ENCODE assay signal across 28 cellular contexts in the genomic region with DNA sequence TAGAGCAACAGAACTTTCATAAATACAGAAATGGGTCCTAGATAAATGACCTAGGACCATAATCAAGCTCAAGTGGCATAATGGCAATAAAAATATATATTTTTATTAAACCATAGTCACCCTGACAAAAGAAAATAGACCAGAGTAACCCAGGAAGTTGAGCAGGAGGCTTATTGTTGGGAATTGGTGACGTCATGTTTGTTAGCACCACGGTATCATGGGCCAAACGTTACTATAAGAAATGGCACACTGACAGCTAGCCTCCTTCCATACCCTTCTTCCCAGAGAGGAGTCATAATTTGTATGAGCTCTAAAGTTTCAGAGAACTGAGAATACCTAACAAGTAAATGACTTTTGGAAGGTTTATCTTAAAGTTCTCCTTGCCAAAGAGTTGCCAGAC.
"Had no signal": no experiment of that assay in that cellular context is flagged by ENCODE, and none has a peak within 500 bp of the region (broad histone marks: within the 10 kb centered on the region; RNA-seq: fewer than 3 reads in every experiment).

No MANE protein-coding gene starts in this region.

- H3K9me3 ChIP-seq: colonic mucosa, esophagus muscularis mucosa, esophagus squamous epithelium, gastrocnemius medialis, gastroesophageal sphincter, heart left ventricle had no signal

- DNase-seq: colonic mucosa; cortex of kidney; dermis blood vessel endothelial cell; dorsolateral prefrontal cortex; effector CD4-positive, alpha-beta T cell; effector CD8-positive, alpha-beta T cell; effector memory CD4-positive, alpha-beta T cell; effector memory CD8-positive, alpha-beta T cell; endodermal cell; erythroblast; esophagus squamous epithelium; foreskin fibroblast; foreskin keratinocyte; foreskin melanocyte; gastrocnemius medialis; glutamatergic neuron; head of caudate nucleus; heart left ventricle; heart right ventricle had no signal

- H3K4me3 ChIP-seq: colonic mucosa, coronary artery, dorsolateral prefrontal cortex, esophagus muscularis mucosa, esophagus squamous epithelium, gastrocnemius medialis, gastroesophageal sphincter, heart left ventricle, heart right ventricle had no signal

- H3K4me1 ChIP-seq: colonic mucosa, esophagus muscularis mucosa, esophagus squamous epithelium, foreskin keratinocyte, gastrocnemius medialis, gastroesophageal sphincter, heart left ventricle, heart right ventricle had no signal

- H3K36me3 ChIP-seq: colonic mucosa, esophagus muscularis mucosa, esophagus squamous epithelium, gastrocnemius medialis, gastroesophageal sphincter, heart left ventricle, heart right ventricle had no signal

- H3K27ac ChIP-seq: colonic mucosa, coronary artery, dorsolateral prefrontal cortex, epithelial cell of prostate, esophagus muscularis mucosa, esophagus squamous epithelium, foreskin keratinocyte, gastrocnemius medialis, gastroesophageal sphincter, heart left ventricle, heart right ventricle had no signal

- FAIRE-seq: colon, endometrium, endothelial cell of umbilical vein, frontal cortex had no signal

- H3K27me3 ChIP-seq: colonic mucosa, dorsolateral prefrontal cortex, esophagus muscularis mucosa, esophagus squamous epithelium, foreskin keratinocyte, gastrocnemius medialis, gastroesophageal sphincter, heart left ventricle, heart right ventricle had no signal

- ATAC-seq: effector memory CD8-positive, alpha-beta T cell; esophagus mucosa; foreskin keratinocyte; gastrocnemius medialis; gastroesophageal sphincter; heart left ventricle; heart right ventricle had no signal
